In the genomic region with DNA sequence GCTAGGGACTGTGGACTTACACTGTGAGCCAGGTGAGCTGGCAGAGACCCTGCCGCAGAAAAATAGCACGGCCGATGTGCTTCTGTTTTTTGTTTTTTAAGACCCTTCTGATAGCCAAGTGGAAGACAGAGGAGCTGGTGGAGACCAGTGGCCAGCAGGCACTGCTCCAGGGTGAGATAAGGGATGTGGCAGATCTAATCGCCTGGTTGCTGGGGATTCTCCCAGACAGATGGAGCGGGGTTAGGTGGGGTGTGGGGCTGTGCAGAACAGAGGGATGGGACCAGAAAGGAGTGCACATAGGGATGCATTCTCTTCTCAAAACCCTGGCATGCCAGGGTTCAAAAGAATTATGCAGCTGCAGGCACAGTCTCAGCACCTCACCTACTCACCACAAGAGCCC, we compare ENCODE assay signal across 21 cellular contexts.
DNase-seq lines count a peak whose midpoint lies in the region; ATAC-seq, FAIRE-seq and TF ChIP-seq lines count a peak whose summit lies in the region.
"Had no signal": no experiment of that assay in that cellular context is flagged by ENCODE, and none has a peak within 500 bp of the region (broad histone marks: within the 10 kb centered on the region; RNA-seq: fewer than 3 reads in every experiment).

No MANE protein-coding gene starts in this region.

- H3K9me3 ChIP-seq in SJCRH30 (replicated peaks), result no peaks in the 10 kb centered on the region
- H3K9me3 ChIP-seq: BLaER1 treated with 17β-estradiol and CSF1 and Interleukin-3, amounts not matched to agents 10 nM and 100 nM had no signal

- H3K27ac Mint-ChIP-seq in activated CD4-positive, alpha-beta T cell treated with anti-CD3 and anti-CD28 coated beads, Interleukin-2, amount 10 ng/mL, durations not matched to agents 24 days and 14 days, result peak overlapping the region; percentile 53
- peak overlapping the region; percentile 93 for H3K27ac Mint-ChIP-seq in neural crest cell (ENCODE audit: unreplicated experiment)
- H3K27ac Mint-ChIP-seq: IgD-negative memory B cell had no signal

- no peak overlapping the region for H3K4me3 Mint-ChIP-seq in activated CD4-positive, alpha-beta T cell treated with anti-CD3 and anti-CD28 coated beads, Interleukin-2, amount 10 ng/mL, durations not matched to agents 24 days and 14 days
- no peak overlapping the region for H3K4me3 Mint-ChIP-seq in neural crest cell
- H3K4me3 Mint-ChIP-seq: IgD-negative memory B cell had no signal

- peak; percentile 13 for FAIRE-seq in bronchial epithelial cell (lab: Jason Lieb, UNC)
- FAIRE-seq: HTR-8/SVneo had no signal

- no peak for DNase-seq in activated CD4-positive, alpha-beta T cell treated with anti-CD3 and anti-CD28 coated beads, Interleukin-2, amount 10 ng/mL, durations not matched to agents 24 days and 14 days
- DNase-seq in activated CD4-positive, alpha-beta T cell treated with anti-CD3 and anti-CD28 coated beads, Interleukin-2, amount 50 U/mL, for 4 hours, result no peak
- DNase-seq in SJCRH30, result peak in 1 of 2 experiments; percentile 27
- no peak for DNase-seq in bronchial epithelial cell (ENCODE audit: low read depth)
- DNase-seq in neural crest cell (ENCODE audit: low read depth, low spot score), result no peak
- DNase-seq in GDM1 (lab: John Stamatoyannopoulos, UW), result no peak
- DNase-seq: DMS153, EL, GM23248, NCI-H1105 treated with DMSO at 0.1 percent for 48 hours, NCI-H187 treated with DMSO at 0.1 percent for 48 hours, NCI-H446, PC-3 had no signal

- H3K36me3 ChIP-seq in SJCRH30 (peaks cover 8% of the 10 kb centered on the region), bronchial epithelial cell (ENCODE audit: control insufficient read depth, insufficient read depth, low read length) (peaks cover 11% of the 10 kb centered on the region)

- H3K27ac ChIP-seq in SJCRH30, result peak overlapping the region; percentile 68; the same call in 1 of the 2 replicates
- H3K27ac ChIP-seq: BLaER1 treated with 17β-estradiol and CSF1 and Interleukin-3, amounts not matched to agents 10 nM and 100 nM; GM23248; HL-60; SK-N-MC had no signal

- H3K9me3 Mint-ChIP-seq in activated CD4-positive, alpha-beta T cell treated with anti-CD3 and anti-CD28 coated beads, Interleukin-2, amount 10 ng/mL, durations not matched to agents 24 days and 14 days, result no peaks in the 10 kb centered on the region
- no peaks in the 10 kb centered on the region for H3K9me3 Mint-ChIP-seq in neural crest cell
- H3K9me3 Mint-ChIP-seq: IgD-negative memory B cell had no signal

- TF ChIP-seq CTCF in bronchial epithelial cell (IDR thresholded peaks at IDR 0.05; ENCODE audit: insufficient read depth, low read length, severe bottlenecking), result no peak
- no peak for TF ChIP-seq CTCF in neural crest cell (conservative IDR thresholded peaks at IDR 0.05)

- H3K4me1 ChIP-seq in SJCRH30, result peaks cover 51% of the 10 kb centered on the region

- H3K4me3 ChIP-seq in SJCRH30 (no peak overlapping the region), bronchial epithelial cell (ENCODE audit: low read depth, low read length) (no peak overlapping the region)
- H3K4me3 ChIP-seq: BLaER1 treated with 17β-estradiol and CSF1 and Interleukin-3, amounts not matched to agents 10 nM and 100 nM; GM23248; SK-N-MC had no signal

- intact Hi-C loops in activated CD4-positive, alpha-beta T cell treated with anti-CD3 and anti-CD28 coated beads, Interleukin-2, amount 10 ng/mL, durations not matched to agents 24 days and 14 days (cut with micrococcal nuclease), result no loop called here

- H3K4me1 Mint-ChIP-seq in activated CD4-positive, alpha-beta T cell treated with anti-CD3 and anti-CD28 coated beads, Interleukin-2, amount 10 ng/mL, durations not matched to agents 24 days and 14 days, result peaks cover 44% of the 10 kb centered on the region
- peaks cover 12% of the 10 kb centered on the region for H3K4me1 Mint-ChIP-seq in neural crest cell

- no peak for ATAC-seq in GM19035 (IDR thresholded peaks at IDR 0.05; ENCODE audit: unreplicated experiment)
- no peak for ATAC-seq in HG03159 (IDR thresholded peaks at IDR 0.05; ENCODE audit: unreplicated experiment)
- ATAC-seq: HCT116, PC-3 had no signal

- H3K27me3 ChIP-seq in SJCRH30 (no peaks in the 10 kb centered on the region), bronchial epithelial cell (ENCODE audit: control insufficient read depth, insufficient read depth, low read length) (no peaks in the 10 kb centered on the region)
- H3K27me3 ChIP-seq: BLaER1 treated with 17β-estradiol and CSF1 and Interleukin-3, amounts not matched to agents 10 nM and 100 nM had no signal

- H3K27me3 Mint-ChIP-seq in activated CD4-positive, alpha-beta T cell treated with anti-CD3 and anti-CD28 coated beads, Interleukin-2, amount 10 ng/mL, durations not matched to agents 24 days and 14 days, result no peaks in the 10 kb centered on the region
- no peaks in the 10 kb centered on the region for H3K27me3 Mint-ChIP-seq in neural crest cell (ENCODE audit: low read depth)
- H3K27me3 Mint-ChIP-seq: IgD-negative memory B cell had no signal

- peaks cover 77% of the 10 kb centered on the region for H3K36me3 Mint-ChIP-seq in activated CD4-positive, alpha-beta T cell treated with anti-CD3 and anti-CD28 coated beads, Interleukin-2, amount 10 ng/mL, durations not matched to agents 24 days and 14 days (ENCODE audit: low read depth)
- H3K36me3 Mint-ChIP-seq in neural crest cell (ENCODE audit: low read depth), result peaks cover 7% of the 10 kb centered on the region
- H3K36me3 Mint-ChIP-seq: IgD-negative memory B cell had no signal
